In genomic region chr1:150974580-150975478, GRCh38 we compare ENCODE assay signal across 8 cellular contexts. TPM values are rescaled to one million over a fixed set of nuclear protein-coding genes. Genes with fewer than 3 reads are reported as not detected.
DNase-seq lines count a peak whose midpoint lies in the region; ATAC-seq, FAIRE-seq and TF ChIP-seq lines count a peak whose summit lies in the region.

TSS of gene CERS2 (minus strand) at chr1:150974835. CDS start at chr1:150969090, 5,745 bp downstream.

- TF ChIP-seq POLR2A in GM18951 (IDR thresholded peaks at IDR 0.05; ENCODE audit: extremely low read depth, insufficient read depth, insufficient read length): peak; percentile 66
- no peak for TF ChIP-seq POLR2A in endothelial cell of umbilical vein (IDR thresholded peaks at IDR 0.05; ENCODE audit: low read depth, low read length)

- no peaks in the 10 kb centered on the region for H3K9me1 ChIP-seq in endothelial cell of umbilical vein (replicated peaks; ENCODE audit: control insufficient read depth, extremely low read depth, insufficient read depth, low read length)

- POLR2A ChIA-PET in endothelial cell of umbilical vein (lab: Charles Lee): interaction anchor here (0.6 kb wide), 1 partner anchor 605 kb away, joined by 3 read pairs; no protein-coding TSS in a partner anchor

- peak within 1 kb of the TSS; percentile 50 for H3K27ac ChIP-seq in endothelial cell of umbilical vein (ENCODE audit: insufficient read depth, low read depth, low read length)

- intact Hi-C loops in endothelial cell of umbilical vein (cut with micrococcal nuclease): loop anchor here (5.0 kb wide), 3 partner anchors 98 to 348 kb away; partner anchors contain the start of genes ARNT, ENSA and SEMA6C

- dilution Hi-C loops in endothelial cell of umbilical vein (cut with MboI; ENCODE audit: extremely low pct_ligation_motif_present, low sequenced_read_pairs): no loop called here

- H3K4me1 ChIP-seq in endothelial cell of umbilical vein (ENCODE audit: control insufficient read depth, extremely low read depth, insufficient read depth, low read length) (peaks cover 36% of the 10 kb centered on the region), mononuclear cell (ENCODE audit: insufficient read depth, low read length) (peaks cover 83% of the 10 kb centered on the region)

- H3K4me3 ChIP-seq in endothelial cell of umbilical vein (replicated peaks in 1 of 3; ENCODE audit: insufficient read depth in 1 of 3, low read depth in 1 of 3, low read length in 3 of 3): peak within 1 kb of the TSS; percentile 43 to 75 (median 65)
- peak within 1 kb of the TSS; percentile 77 for H3K4me3 ChIP-seq in mononuclear cell (ENCODE audit: low read length)

- H3K4me2 ChIP-seq in endothelial cell of umbilical vein (ENCODE audit: insufficient read depth, low read length): peak within 1 kb of the TSS; percentile 62

- no peaks in the 10 kb centered on the region for H4K20me1 ChIP-seq in endothelial cell of umbilical vein (replicated peaks; ENCODE audit: control insufficient read depth, extremely low read depth, insufficient read depth, low read length)

- peak within 1 kb of the TSS; percentile 58 for H2AFZ ChIP-seq in endothelial cell of umbilical vein (ENCODE audit: low read depth, low read length)

- BruUV-seq in endothelial cell of umbilical vein (replicated peaks; lab: Mats Ljungman, UMichigan): TSS peak; percentile 16

- peak within 1 kb of the TSS; percentile 75 for H3K9ac ChIP-seq in endothelial cell of umbilical vein (replicated peaks; ENCODE audit: extremely low read depth, insufficient read depth, low read length)

- H3K9me3 ChIP-seq in endothelial cell of umbilical vein (replicated peaks; ENCODE audit: control insufficient read depth, insufficient read depth, low read length): no peaks in the 10 kb centered on the region
- H3K9me3 ChIP-seq in mononuclear cell (ENCODE audit: low read depth, low read length): no peaks in the 10 kb centered on the region

- CTCF ChIA-PET in endothelial cell of umbilical vein (lab: Charles Lee): interaction anchor here (0.6 to 17.1 kb wide), 9 partner anchors 10 to 687 kb away, joined by 3 to 278 read pairs (median 4); partner anchors contain the start of genes C1orf56 and MINDY1

- peak; percentile 93 for DNase-seq in AG08396 (ENCODE audit: low spot score)
- DNase-seq in NOMO-1 treated with DMSO at 0.1 percent for 48 hours (lab: John Stamatoyannopoulos, UW; ENCODE audit: unreplicated experiment): peak; percentile 49
- DNase-seq in activated T-cell treated with anti-CD3 and anti-CD28 coated beads for 1 hour (ENCODE audit: low read depth): peak; percentile 69
- DNase-seq in endothelial cell of umbilical vein (ENCODE audit: low read depth, low spot score): peak; percentile 80
- DNase-seq in stimulated activated CD8-positive, alpha-beta memory T cell treated with anti-CD3 and anti-CD28 coated beads, Interleukin-2, amount 100 ng/mL, for 48 hours (ENCODE audit: low read depth in 2 of 2): peak; percentile 46 to 58

- H3K27me3 ChIP-seq in endothelial cell of umbilical vein (ENCODE audit: control insufficient read depth in 2 of 2, insufficient read depth in 2 of 2, low read length in 2 of 2) (no peaks in the 10 kb centered on the region), mononuclear cell (ENCODE audit: insufficient read depth, low read length) (no peaks in the 10 kb centered on the region)

- peak; percentile 54 for FAIRE-seq in endothelial cell of umbilical vein (lab: Jason Lieb, UNC)

- no peak for TF ChIP-seq CTCF in endothelial cell of umbilical vein (IDR thresholded peaks at IDR 0.05; ENCODE audit: extremely low read depth in 1 of 2, insufficient read depth in 1 of 2, low read depth in 1 of 2, low read length in 2 of 2)

- no peaks in the 10 kb centered on the region for H3K36me3 ChIP-seq in endothelial cell of umbilical vein (ENCODE audit: control insufficient read depth in 2 of 2, extremely low read depth in 1 of 2, insufficient read depth in 2 of 2, low read length in 2 of 2)

- peak; percentile 53 for ATAC-seq in HG03354 (IDR thresholded peaks at IDR 0.05; ENCODE audit: poor library complexity, severe bottlenecking, unreplicated experiment)

- peaks cover 43% of the 10 kb centered on the region for H3K79me2 ChIP-seq in endothelial cell of umbilical vein (ENCODE audit: control insufficient read depth, insufficient read depth, low read length)

- in situ Hi-C loops in GM18951 (cut with MboI; ENCODE audit: low sequenced_read_pairs, unreplicated experiment): no loop called here

TF ChIP-seq in endothelial cell of umbilical vein, 7 proteins besides CTCF, POLR2A, EP300 and RAD21:
- no peak for TF ChIP-seq JUN (IDR thresholded peaks at IDR 0.05; ENCODE audit: borderline replicate concordance, insufficient read depth, insufficient read length, low read depth)
- TF ChIP-seq POLR2AphosphoS5 (IDR thresholded peaks at IDR 0.05; ENCODE audit: insufficient read depth, low read depth, low read length): peak; percentile 38

RNA-seq across cellular contexts. Expression of gene CERS2, which starts in this region (rescaled TPM):
- total RNA-seq in endothelial cell of umbilical vein: 155 and 171 TPM in 2 replicates
- polyA plus RNA-seq in endothelial cell of umbilical vein: 143 and 158 TPM in 2 replicates
- 158 and 161 TPM in 2 replicates for polyA plus RNA-seq in endothelial cell of umbilical vein (2011; cell fraction: cytosol; rRNA removed)
- polyA plus RNA-seq in endothelial cell of umbilical vein (2011; cell fraction: nucleus; rRNA removed): 124 and 141 TPM in 2 replicates
- 96.0 and 136 TPM in 2 replicates for polyA plus RNA-seq in endothelial cell of umbilical vein (2012)
- polyA minus RNA-seq in endothelial cell of umbilical vein: 178 and 194 TPM in 2 replicates
- 167 TPM for polyA minus RNA-seq in endothelial cell of umbilical vein (2011; cell fraction: cytosol; rRNA and poly(A)+ RNA removed)
- polyA minus RNA-seq in endothelial cell of umbilical vein (2011; cell fraction: nucleus; rRNA and poly(A)+ RNA removed): 40.8 and 75.8 TPM in 2 replicates
- total RNA-seq in mononuclear cell: 84.8 TPM

Comparison
In these comparisons a context has a peak if more than half of its experiments do, and no peak if none do; other contexts are left out.
1. Peak in every context shown above with its lines: DNase-seq, ATAC-seq, H3K4me3 ChIP-seq and H3K27ac ChIP-seq.